ENCODE assay signal across 23 cellular contexts in the genomic region with DNA sequence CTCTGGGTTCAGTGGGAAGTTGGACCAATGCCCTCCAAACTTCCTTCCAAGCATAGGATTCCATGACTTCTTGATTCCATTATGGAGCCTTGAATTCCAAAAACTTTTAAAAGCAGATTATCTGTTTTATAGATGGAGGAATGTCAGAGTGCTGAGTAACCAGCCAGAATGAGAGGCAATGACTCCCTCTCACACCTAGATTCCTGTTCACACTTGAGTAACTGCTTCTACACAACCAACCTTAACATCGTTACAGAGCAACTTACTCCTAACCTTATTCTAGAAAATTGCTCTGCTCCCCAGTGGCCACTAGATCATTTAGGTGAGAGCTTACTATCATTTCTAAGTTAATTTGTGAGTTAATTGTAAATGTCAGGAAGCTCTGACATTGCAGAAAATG. TPM values are rescaled to one million over a fixed set of nuclear protein-coding genes. Genes with fewer than 3 reads are reported as not detected.
"Had no signal": no experiment of that assay in that cellular context is flagged by ENCODE, and none has a peak within 500 bp of the region (broad histone marks: within the 10 kb centered on the region; RNA-seq: fewer than 3 reads in every experiment).

No MANE protein-coding gene starts in this region.

- ATAC-seq: natural killer cell treated with Interleukin-12 subunit alpha and Interleukin-12 subunit beta and Interleukin-15 and Interleukin-18, amount 100 ng/mL, for 72 hours; pancreas; right cardiac atrium; right lobe of liver; stimulated activated effector memory CD8-positive, alpha-beta T cell treated with anti-CD3 and anti-CD28 coated beads, Interleukin-12 subunit alpha, Interleukin-12 subunit beta, amount 100 ng/mL, for 72 hours; stimulated activated naive B cell treated with anti-CD40 and anti-IgM and Interleukin-4, amounts not matched to agents 10 μg/mL and 1 μg/mL and 100 μg/mL, for 72 hours had no signal

- DNase-seq: nephron progenitor cell; nucleus accumbens; pancreas; right cardiac atrium; right lobe of liver; sigmoid colon; small intestine; stimulated activated CD4-positive, alpha-beta T cell treated with anti-CD3 and anti-CD28 coated beads, Interleukin-15, amount 100 ng/mL, for 24 hours; stimulated activated CD4-positive, alpha-beta T cell treated with anti-CD3 and anti-CD28 coated beads, Interleukin-2, amount 100 ng/mL, for 24 hours; stimulated activated CD4-positive, alpha-beta T cell treated with anti-CD3 and anti-CD28 coated beads, Interleukin-2, amount 100 ng/mL, for 48 hours; stimulated activated CD4-positive, alpha-beta T cell treated with anti-CD3 and anti-CD28 coated beads, Interleukin-4, amount 100 ng/mL, for 24 hours; stimulated activated naive B cell treated with anti-CD40 and anti-IgM and Interleukin-4, amounts not matched to agents 10 μg/mL and 1 μg/mL and 100 μg/mL, for 72 hours; stimulated activated naive CD4-positive, alpha-beta T cell treated with Interleukin-2 at 50 U/mL for 16 hours; stomach; thyroid gland; trophoblast cell; upper lobe of left lung had no signal

- H3K4me3 ChIP-seq: pancreas, prostate gland, right lobe of liver, sigmoid colon, stomach, thoracic aorta, thyroid gland, tibial nerve, upper lobe of left lung, vagina had no signal

RNA-seq across cellular contexts. Expression of a gene that starts 24.2 kb away (rescaled TPM):
- total RNA-seq: natural killer cell treated with Interleukin-12 subunit alpha and Interleukin-12 subunit beta and Interleukin-15 and Interleukin-18, amount 100 ng/mL, for 72 hours had no signal
